13 cellular contexts compared by ENCODE assay signal in the genomic region with DNA sequence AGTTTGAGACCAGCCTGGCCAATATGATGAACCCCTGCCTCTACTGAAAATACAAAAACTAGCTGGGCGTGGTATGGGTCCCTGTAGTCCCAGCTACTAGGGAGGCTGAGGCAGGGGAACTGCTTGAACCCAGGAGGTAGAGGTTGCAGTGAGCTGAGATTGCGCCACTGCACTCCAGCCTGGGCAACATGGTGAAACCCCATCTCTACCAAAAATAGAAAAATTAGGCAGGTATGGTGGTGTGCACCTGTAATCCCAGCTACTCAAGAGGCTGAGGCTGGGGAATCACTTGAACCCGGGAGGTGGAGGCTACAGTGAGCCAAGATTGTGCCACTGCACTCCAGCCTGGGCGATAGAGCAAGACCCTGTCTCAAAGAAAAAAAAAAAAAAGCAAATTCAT. TPM values are rescaled to one million over a fixed set of nuclear protein-coding genes. Genes with fewer than 3 reads are reported as not detected.
"Had no signal": no experiment of that assay in that cellular context is flagged by ENCODE, and none has a peak within 500 bp of the region (broad histone marks: within the 10 kb centered on the region; RNA-seq: fewer than 3 reads in every experiment).

No MANE protein-coding gene starts in this region.

RNA-seq across cellular contexts. Expression of a gene that starts 48.1 kb away (rescaled TPM):
- total RNA-seq: activated B cell treated with CpG ODN at 0.5 μM for 24 hours; activated CD4-positive, alpha-beta memory T cell treated with anti-CD3 and anti-CD28 coated beads for 36 hours; activated CD4-positive, alpha-beta T cell treated with anti-CD3 and anti-CD28 coated beads, Interleukin-2, amount 10 ng/mL, durations not matched to agents 24 days and 14 days; activated CD8-positive, alpha-beta memory T cell treated with anti-CD3 and anti-CD28 coated beads for 36 hours; activated CD8-positive, alpha-beta T cell treated with anti-CD3 and anti-CD28 coated beads for 36 hours; activated naive CD4-positive, alpha-beta T cell treated with anti-CD3 and anti-CD28 coated beads for 36 hours; activated naive CD4-positive, alpha-beta T cell treated with anti-CD3 and anti-CD28 coated beads, Interleukin-2, amount 50 U/mL, for 72 hours; activated naive CD8-positive, alpha-beta T cell treated with anti-CD3 and anti-CD28 coated beads for 36 hours; activated T-cell treated with anti-CD3 and anti-CD28 coated beads, Interleukin-2, amount 50 U/mL, for 72 hours; activated T-helper 1 cell treated with anti-CD3 and anti-CD28 coated beads, Interleukin-12 subunit alpha, Interleukin-12 subunit beta, Interleukin-2, Interleukin-4 antibody, amounts not matched to agents 30 ng/mL and 10 ng/mL and 1 ng/mL, durations not matched to agents 14 hours and 24 hours and 36 hours; activated T-helper 17 cell treated with anti-CD3 and anti-CD28 coated beads, Interleukin-2, amount 50 U/mL, for 72 hours; body of pancreas had no signal
- polyA plus RNA-seq: aorta had no signal
